35 cellular contexts compared by ENCODE assay signal in genomic region chr9:133798160-133798559, GRCh38.
"Had no signal": no experiment of that assay in that cellular context is flagged by ENCODE, and none has a peak within 500 bp of the region (broad histone marks: within the 10 kb centered on the region; RNA-seq: fewer than 3 reads in every experiment).

No MANE protein-coding gene starts in this region.

- H3K27ac Mint-ChIP-seq: activated B cell treated with CpG ODN at 0.5 μM for 24 hours; activated CD4-positive, alpha-beta memory T cell treated with anti-CD3 and anti-CD28 coated beads for 36 hours; activated naive CD4-positive, alpha-beta T cell treated with anti-CD3 and anti-CD28 coated beads for 36 hours; activated naive CD8-positive, alpha-beta T cell; activated naive CD8-positive, alpha-beta T cell treated with anti-CD3 and anti-CD28 coated beads, Interleukin-2, amount 50 U/mL, for 24 hours; activated T-helper 1 cell treated with anti-CD3 and anti-CD28 coated beads, Interleukin-12 subunit alpha, Interleukin-12 subunit beta, Interleukin-2, Interleukin-4 antibody, amounts not matched to agents 30 ng/mL and 10 ng/mL and 1 ng/mL, durations not matched to agents 14 hours and 24 hours and 36 hours; T-cell had no signal

- H3K27me3 Mint-ChIP-seq: activated B cell treated with CpG ODN at 0.5 μM for 24 hours; activated CD4-positive, alpha-beta memory T cell treated with anti-CD3 and anti-CD28 coated beads for 36 hours; activated naive CD8-positive, alpha-beta T cell; activated naive CD8-positive, alpha-beta T cell treated with anti-CD3 and anti-CD28 coated beads, Interleukin-2, amount 50 U/mL, for 24 hours; T-cell had no signal

- H3K9me3 Mint-ChIP-seq: activated B cell treated with CpG ODN at 0.5 μM for 24 hours; activated CD4-positive, alpha-beta memory T cell treated with anti-CD3 and anti-CD28 coated beads for 36 hours; activated naive CD4-positive, alpha-beta T cell treated with anti-CD3 and anti-CD28 coated beads for 36 hours; activated naive CD8-positive, alpha-beta T cell treated with anti-CD3 and anti-CD28 coated beads, Interleukin-2, amount 50 U/mL, for 24 hours; activated T-cell treated with anti-CD3 and anti-CD28 coated beads, Interleukin-2, amount 50 U/mL, for 4 hours; activated T-helper 1 cell treated with anti-CD3 and anti-CD28 coated beads, Interleukin-12 subunit alpha, Interleukin-12 subunit beta, Interleukin-2, Interleukin-4 antibody, amounts not matched to agents 30 ng/mL and 10 ng/mL and 1 ng/mL, durations not matched to agents 14 hours and 24 hours and 36 hours; brain; T-cell had no signal

- H3K27me3 ChIP-seq: Peyer's patch had no signal

- H3K4me3 ChIP-seq: Peyer's patch had no signal

- H3K9me3 ChIP-seq: Peyer's patch had no signal

- ATAC-seq: activated naive CD8-positive, alpha-beta T cell treated with anti-CD3 and anti-CD28 coated beads, Interleukin-2, amount 50 U/mL, for 24 hours; activated T-cell treated with anti-CD3 and anti-CD28 coated beads, Interleukin-2, amount 50 U/mL, for 4 hours; PC-3; Right ventricle myocardium inferior; SK-N-SH treated with all-trans-retinoic acid at 6 μM for 48 hours; T-cell had no signal

- H3K36me3 Mint-ChIP-seq: activated CD4-positive, alpha-beta memory T cell treated with anti-CD3 and anti-CD28 coated beads for 36 hours; activated naive CD8-positive, alpha-beta T cell; T-cell had no signal

- H3K27ac ChIP-seq: Peyer's patch, VCaP had no signal

- DNase-seq: activated B cell treated with CpG ODN at 0.5 μM for 24 hours; activated CD4-positive, alpha-beta memory T cell treated with anti-CD3 and anti-CD28 coated beads for 36 hours; activated CD4-positive, alpha-beta T cell treated with anti-CD3 and anti-CD28 coated beads for 4 hours; activated CD4-positive, alpha-beta T cell treated with anti-CD3 and anti-CD28 coated beads, Interleukin-2, amount 50 U/mL, for 1 hour; activated CD4-positive, CD25-positive, alpha-beta regulatory T cell treated with anti-CD3 and anti-CD28 coated beads, Interleukin-2, amount 50 U/mL, for 72 hours; activated CD8-positive, alpha-beta memory T cell treated with anti-CD3 and anti-CD28 coated beads, Interleukin-2, amount 50 U/mL, for 4 hours; activated gamma-delta T cell treated with Interleukin-2 at 50 U/mL for 16 hours; activated naive CD4-positive, alpha-beta T cell treated with anti-CD3 and anti-CD28 coated beads for 36 hours; activated naive CD8-positive, alpha-beta T cell treated with anti-CD3 and anti-CD28 coated beads, Interleukin-2, amount 50 U/mL, for 24 hours; activated T-cell treated with anti-CD3 and anti-CD28 coated beads for 4 hours; activated T-cell treated with anti-CD3 and anti-CD28 coated beads, Interleukin-2, amount 50 U/mL, for 4 hours; anterior cingulate cortex; central memory CD4-positive, alpha-beta T cell; Karpas-422; KBM-7; NCI-H1105; NCI-H1417 treated with DMSO at 0.1 percent for 48 hours; NCI-H187 treated with DMSO at 0.1 percent for 48 hours; NCI-H2081; NCI-H345; NCI-H524 treated with DMSO at 0.1 percent for 48 hours; NK-92 treated with Interleukin-12 subunit alpha and Interleukin-12 subunit beta, amount 100 ng/mL, for 24 hours; PC-3; Peyer's patch; RPMI8226; SIG-M5; T-cell; T-helper 2 cell; T-helper 9 cell had no signal

- H3K4me3 Mint-ChIP-seq: activated B cell treated with CpG ODN at 0.5 μM for 24 hours; activated CD4-positive, alpha-beta memory T cell treated with anti-CD3 and anti-CD28 coated beads for 36 hours; activated naive CD4-positive, alpha-beta T cell treated with anti-CD3 and anti-CD28 coated beads for 36 hours; activated naive CD8-positive, alpha-beta T cell; activated naive CD8-positive, alpha-beta T cell treated with anti-CD3 and anti-CD28 coated beads, Interleukin-2, amount 50 U/mL, for 24 hours; activated T-cell treated with anti-CD3 and anti-CD28 coated beads, Interleukin-2, amount 50 U/mL, for 4 hours; activated T-helper 1 cell treated with anti-CD3 and anti-CD28 coated beads, Interleukin-12 subunit alpha, Interleukin-12 subunit beta, Interleukin-2, Interleukin-4 antibody, amounts not matched to agents 30 ng/mL and 10 ng/mL and 1 ng/mL, durations not matched to agents 14 hours and 24 hours and 36 hours; brain; T-cell had no signal
